In genomic region chr6:28885149-28885738, GRCh38 we compare ENCODE assay signal across 16 cellular contexts. TPM values are rescaled to one million over a fixed set of nuclear protein-coding genes. Genes with fewer than 3 reads are reported as not detected.
DNase-seq lines count a peak whose midpoint lies in the region; ATAC-seq and TF ChIP-seq lines count a peak whose summit lies in the region.
"Had no signal": no experiment of that assay in that cellular context is flagged by ENCODE, and none has a peak within 500 bp of the region (broad histone marks: within the 10 kb centered on the region; RNA-seq: fewer than 3 reads in every experiment).

No MANE protein-coding gene starts in this region.

- TF ChIP-seq CTCF in kidney epithelial cell (IDR thresholded peaks at IDR 0.05; ENCODE audit: insufficient read depth, low read length, poor library complexity, severe bottlenecking) = no peak

- H3K27me3 Mint-ChIP-seq in T-helper 2 cell treated with Interferon-gamma antibody and Interleukin-4, amounts not matched to agents 5 μg/mL and 100 μg/mL, for 36 hours (ENCODE audit: low read depth) = peaks cover 16% of the 10 kb centered on the region

- peaks cover 4% of the 10 kb centered on the region for H3K27me3 ChIP-seq in kidney epithelial cell (ENCODE audit: control insufficient read depth, insufficient read depth, low read length)

- in situ Hi-C loops in Caki2 (cut with HindIII; ENCODE audit: low pct_unique_long_range_greater_than_20kb, low sequenced_read_pairs) = no loop called here

- H3K36me3 ChIP-seq in kidney epithelial cell (ENCODE audit: control insufficient read depth, insufficient read depth, low read length) = no peaks in the 10 kb centered on the region
- H3K36me3 ChIP-seq: esophagus squamous epithelium had no signal

- ATAC-seq in GM19452 (IDR thresholded peaks at IDR 0.05; ENCODE audit: unreplicated experiment) = no peak
- ATAC-seq: left ventricle myocardium superior had no signal

- H3K27ac Mint-ChIP-seq in T-helper 2 cell treated with Interferon-gamma antibody and Interleukin-4, amounts not matched to agents 5 μg/mL and 100 μg/mL, for 36 hours = peak overlapping the region; percentile 86

- peaks cover 11% of the 10 kb centered on the region for H3K9me3 Mint-ChIP-seq in T-helper 2 cell treated with Interferon-gamma antibody and Interleukin-4, amounts not matched to agents 5 μg/mL and 100 μg/mL, for 36 hours

- peak overlapping the region; percentile 33 for H3K4me3 Mint-ChIP-seq in T-helper 2 cell treated with Interferon-gamma antibody and Interleukin-4, amounts not matched to agents 5 μg/mL and 100 μg/mL, for 36 hours

- DNase-seq in NCI-H2171 treated with DMSO at 0.1 percent for 48 hours (lab: John Stamatoyannopoulos, UW) (peak; percentile 40), NCI-H2171 (lab: John Stamatoyannopoulos, UW) (no peak), Caki2 (ENCODE audit: low read depth) (peak; percentile 87), kidney epithelial cell (ENCODE audit: low read depth) (no peak), C1 segment of cervical spinal cord (lab: John Stamatoyannopoulos, UW) (no peak)
- no peak for DNase-seq in T-helper 2 cell treated with Interferon-gamma antibody and Interleukin-4, amounts not matched to agents 5 μg/mL and 100 μg/mL, for 36 hours (ENCODE audit: low spot score)
- DNase-seq in activated CD4-positive, CD25-positive, alpha-beta regulatory T cell (lab: John Stamatoyannopoulos, UW) = no peak
- DNase-seq: 8988T, esophagus squamous epithelium, GF-D8, GM23248, hippocampal formation, left ventricle myocardium superior, NCI-H1417 treated with DMSO at 0.1 percent for 48 hours, NCI-H748 treated with DMSO at 0.1 percent for 48 hours had no signal

- peaks cover 7% of the 10 kb centered on the region for H3K36me3 Mint-ChIP-seq in T-helper 2 cell treated with Interferon-gamma antibody and Interleukin-4, amounts not matched to agents 5 μg/mL and 100 μg/mL, for 36 hours (ENCODE audit: low read depth)

- H3K4me3 ChIP-seq in kidney epithelial cell (ENCODE audit: low read depth, low read length) = peak overlapping the region; percentile 25
- H3K4me3 ChIP-seq: GM23248 had no signal

- H3K4me1 Mint-ChIP-seq in T-helper 2 cell treated with Interferon-gamma antibody and Interleukin-4, amounts not matched to agents 5 μg/mL and 100 μg/mL, for 36 hours (ENCODE audit: low read depth) = peaks cover 24% of the 10 kb centered on the region

RNA-seq across cellular contexts. Expression of gene TRIM27, which starts 38.5 kb away (rescaled TPM):
- 144 and 159 TPM in 2 replicates for total RNA-seq in Caki2 (2014; rRNA removed; shearing (Covaris generic); ENCODE audit: low replicate concordance)
- 101 and 119 TPM in 2 replicates for total RNA-seq in kidney epithelial cell

Comparison
In these comparisons a context has a peak if more than half of its experiments do, and no peak if none do; other contexts are left out.
1. DNase-seq: peak in NCI-H2171 treated with DMSO at 0.1 percent for 48 hours (single experiment) and Caki2 (single experiment); none in NCI-H2171 (single experiment), T-helper 2 cell treated with Interferon-gamma antibody and Interleukin-4, amounts not matched to agents 5 μg/mL and 100 μg/mL, for 36 hours (single experiment), kidney epithelial cell (single experiment), C1 segment of cervical spinal cord (0 of 14) and activated CD4-positive, CD25-positive, alpha-beta regulatory T cell (0 of 4).